ENCODE assay signal across 2 cellular contexts in the genomic region with DNA sequence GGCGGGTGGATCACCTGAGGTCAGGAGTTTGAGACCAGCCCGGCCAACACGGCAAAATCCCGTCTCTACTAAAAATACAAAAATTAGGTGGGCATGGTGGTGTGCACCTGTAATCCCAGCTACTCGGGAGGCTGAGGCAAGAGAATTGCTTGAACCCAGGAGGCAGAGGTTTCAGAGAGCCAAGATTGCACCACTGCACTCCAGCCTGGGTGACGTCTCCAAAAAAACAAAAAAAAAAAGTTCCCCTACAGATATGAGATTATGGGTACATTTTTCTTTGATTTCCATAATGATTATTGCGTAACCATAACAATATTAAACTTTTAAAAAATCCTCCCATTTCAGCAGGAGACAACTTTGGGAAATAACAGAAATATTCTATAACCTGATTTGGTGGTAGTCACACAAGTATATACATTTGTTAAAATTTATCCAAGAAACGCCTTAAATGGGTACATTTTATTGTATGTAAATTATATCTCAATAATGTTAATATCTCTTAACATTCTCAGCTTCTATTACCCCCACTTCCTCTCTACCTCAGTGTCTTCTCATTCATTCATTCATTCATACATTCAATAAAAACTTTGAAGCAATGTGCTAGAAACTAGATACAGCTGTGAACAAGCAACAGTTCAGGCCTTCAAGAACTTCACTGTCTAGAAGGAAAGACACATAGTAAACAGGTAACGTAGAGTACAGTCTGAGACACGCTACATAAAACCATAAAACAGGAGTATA.
TF ChIP-seq lines count a peak whose summit lies in the region.

No MANE protein-coding gene starts in this region.

TF ChIP-seq in HepG2, 621 proteins besides CTCF, POLR2A, EP300 and RAD21:
- TF ChIP-seq FOXK2 (IDR thresholded peaks at IDR 0.05) (no peak), CEBPB (IDR thresholded peaks at IDR 0.05; ENCODE audit: borderline replicate concordance, low read depth, low read length) (peak; percentile 72; the same call in 1 of the 2 replicates)

TF ChIP-seq in K562, 482 proteins besides CTCF, POLR2A, EP300 and RAD21:
- TF ChIP-seq, protein P1, sequence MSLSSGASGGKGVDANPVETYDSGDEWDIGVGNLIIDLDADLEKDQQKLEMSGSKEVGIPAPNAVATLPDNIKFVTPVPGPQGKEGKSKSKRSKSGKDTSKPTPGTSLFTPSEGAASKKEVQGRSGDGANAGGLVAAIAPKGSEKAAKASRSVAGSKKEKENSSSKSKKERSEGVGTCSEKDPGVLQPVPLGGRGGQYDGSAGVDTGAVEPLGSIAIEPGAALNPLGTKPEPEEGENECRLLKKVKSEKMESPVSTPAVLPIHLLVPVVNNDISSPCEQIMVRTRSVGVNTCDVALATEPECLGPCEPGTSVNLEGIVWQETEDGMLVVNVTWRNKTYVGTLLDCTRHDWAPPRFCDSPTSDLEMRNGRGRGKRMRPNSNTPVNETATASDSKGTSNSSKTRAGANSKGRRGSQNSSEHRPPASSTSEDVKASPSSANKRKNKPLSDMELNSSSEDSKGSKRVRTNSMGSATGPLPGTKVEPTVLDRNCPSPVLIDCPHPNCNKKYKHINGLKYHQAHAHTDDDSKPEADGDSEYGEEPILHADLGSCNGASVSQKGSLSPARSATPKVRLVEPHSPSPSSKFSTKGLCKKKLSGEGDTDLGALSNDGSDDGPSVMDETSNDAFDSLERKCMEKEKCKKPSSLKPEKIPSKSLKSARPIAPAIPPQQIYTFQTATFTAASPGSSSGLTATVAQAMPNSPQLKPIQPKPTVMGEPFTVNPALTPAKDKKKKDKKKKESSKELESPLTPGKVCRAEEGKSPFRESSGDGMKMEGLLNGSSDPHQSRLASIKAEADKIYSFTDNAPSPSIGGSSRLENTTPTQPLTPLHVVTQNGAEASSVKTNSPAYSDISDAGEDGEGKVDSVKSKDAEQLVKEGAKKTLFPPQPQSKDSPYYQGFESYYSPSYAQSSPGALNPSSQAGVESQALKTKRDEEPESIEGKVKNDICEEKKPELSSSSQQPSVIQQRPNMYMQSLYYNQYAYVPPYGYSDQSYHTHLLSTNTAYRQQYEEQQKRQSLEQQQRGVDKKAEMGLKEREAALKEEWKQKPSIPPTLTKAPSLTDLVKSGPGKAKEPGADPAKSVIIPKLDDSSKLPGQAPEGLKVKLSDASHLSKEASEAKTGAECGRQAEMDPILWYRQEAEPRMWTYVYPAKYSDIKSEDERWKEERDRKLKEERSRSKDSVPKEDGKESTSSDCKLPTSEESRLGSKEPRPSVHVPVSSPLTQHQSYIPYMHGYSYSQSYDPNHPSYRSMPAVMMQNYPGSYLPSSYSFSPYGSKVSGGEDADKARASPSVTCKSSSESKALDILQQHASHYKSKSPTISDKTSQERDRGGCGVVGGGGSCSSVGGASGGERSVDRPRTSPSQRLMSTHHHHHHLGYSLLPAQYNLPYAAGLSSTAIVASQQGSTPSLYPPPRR (CRISPR knock-in tag; IDR thresholded peaks at IDR 0.05; ENCODE audit: borderline replicate concordance) = no peak
- TF ChIP-seq HSF4 (CRISPR knock-in tag; IDR thresholded peaks at IDR 0.05; ENCODE audit: borderline replicate concordance) (no peak), GABPB1 (CRISPR knock-in tag; IDR thresholded peaks at IDR 0.05) (no peak), IRF9 (tag; IDR thresholded peaks at IDR 0.05) (0 out of 2 replicates have a peak, but pooled peaks have one; percentile 17), CEBPG (CRISPR knock-in tag; IDR thresholded peaks at IDR 0.05) (no peak), CEBPG (tag; conservative IDR thresholded peaks at IDR 0.05 in 1 of 2, IDR thresholded peaks at IDR 0.05 in 1 of 2) (peak; percentile 67 to 96), CREM (IDR thresholded peaks at IDR 0.05; ENCODE audit: low read depth) (no peak), CEBPB (tag; IDR thresholded peaks at IDR 0.05) (peak; percentile 94), ARID3A (IDR thresholded peaks at IDR 0.05; ENCODE audit: borderline replicate concordance, low read depth, low read length) (no peak), CHD4 (IDR thresholded peaks at IDR 0.05; ENCODE audit: insufficient read depth, insufficient replicate concordance, low read depth, low read length, poor library complexity, severe bottlenecking) (no peak), POLR2AphosphoS5 (IDR thresholded peaks at IDR 0.05; ENCODE audit: control insufficient read depth, insufficient read depth, low read depth, low read length) (no peak), ARID1B (IDR thresholded peaks at IDR 0.05) (no peak), ZNF140 (CRISPR knock-in tag; IDR thresholded peaks at IDR 0.05) (no peak), ZNF436 (CRISPR knock-in tag; IDR thresholded peaks at IDR 0.05) (no peak), ZEB2 (IDR thresholded peaks at IDR 0.05) (no peak), STAT5B (CRISPR knock-in tag; IDR thresholded peaks at IDR 0.05) (no peak), NFE2 (IDR thresholded peaks at IDR 0.05; ENCODE audit: low read depth) (no peak), ZNF24 (IDR thresholded peaks at IDR 0.05) (peak; percentile 82)
